ENCODE assay signal across 1 cellular context in genomic region chr2:205786976-205787375, GRCh38.
TF ChIP-seq lines count a peak whose summit lies in the region.

No MANE protein-coding gene starts in this region.

TF ChIP-seq in HepG2, 621 proteins besides CTCF, POLR2A, EP300 and RAD21 (continued from another document and continues in another):
- TF ChIP-seq ZNF597 (CRISPR knock-in tag; IDR thresholded peaks at IDR 0.05) = no peak
- TF ChIP-seq ZNF180 (CRISPR knock-in tag; IDR thresholded peaks at IDR 0.05; ENCODE audit: borderline replicate concordance, low read depth) = no peak
- no peak for TF ChIP-seq ZFP37 (CRISPR knock-in tag; IDR thresholded peaks at IDR 0.05; ENCODE audit: borderline replicate concordance)
- no peak for TF ChIP-seq ZBTB10 (CRISPR knock-in tag; IDR thresholded peaks at IDR 0.05; ENCODE audit: borderline replicate concordance)
- TF ChIP-seq MNT (IDR thresholded peaks at IDR 0.05) = no peak
- no peak for TF ChIP-seq ZNF343 (CRISPR knock-in tag; IDR thresholded peaks at IDR 0.05)
- no peak for TF ChIP-seq ARHGAP35 (CRISPR knock-in tag; IDR thresholded peaks at IDR 0.05; ENCODE audit: borderline replicate concordance)
- no peak for TF ChIP-seq EHMT2 (IDR thresholded peaks at IDR 0.05; ENCODE audit: borderline replicate concordance, low read depth, low read length)
- TF ChIP-seq PAXIP1 (CRISPR knock-in tag; conservative IDR thresholded peaks at IDR 0.05) = peak; percentile 60; the same call in 1 of the 2 replicates
- no peak for TF ChIP-seq MAZ (IDR thresholded peaks at IDR 0.05; ENCODE audit: borderline replicate concordance, low read depth, low read length)
- no peak for TF ChIP-seq MAZ (CRISPR knock-in tag; IDR thresholded peaks at IDR 0.05; ENCODE audit: low read depth)
- TF ChIP-seq ZNF383 (CRISPR knock-in tag; IDR thresholded peaks at IDR 0.05; ENCODE audit: borderline replicate concordance) = no peak
- TF ChIP-seq ZNF18 (CRISPR knock-in tag; IDR thresholded peaks at IDR 0.05; ENCODE audit: insufficient replicate concordance) = no peak
- TF ChIP-seq DNMT3B (CRISPR knock-in tag; conservative IDR thresholded peaks at IDR 0.05) = no peak
- TF ChIP-seq CSRNP2 (CRISPR knock-in tag; conservative IDR thresholded peaks at IDR 0.05; ENCODE audit: low read depth) = no peak
- no peak for TF ChIP-seq HNF1B (CRISPR knock-in tag; IDR thresholded peaks at IDR 0.05)
- no peak; the same call in 1 of the 2 replicates for TF ChIP-seq SOX13 (IDR thresholded peaks at IDR 0.05)
- peak in 1 of 2 experiments; percentile 80; a peak in 2 of 4 replicates for TF ChIP-seq SOX13 (CRISPR knock-in tag; conservative IDR thresholded peaks at IDR 0.05 in 1 of 2, IDR thresholded peaks at IDR 0.05 in 1 of 2)
- TF ChIP-seq SKI (IDR thresholded peaks at IDR 0.05; ENCODE audit: partially characterized antibody) = no peak
- TF ChIP-seq MTF1 (CRISPR knock-in tag; IDR thresholded peaks at IDR 0.05) = no peak
- TF ChIP-seq MED1 (CRISPR knock-in tag; IDR thresholded peaks at IDR 0.05) = peak; percentile 49
- TF ChIP-seq TSC22D2 (CRISPR knock-in tag; IDR thresholded peaks at IDR 0.05; ENCODE audit: borderline replicate concordance) = no peak
- TF ChIP-seq ZKSCAN1 (IDR thresholded peaks at IDR 0.05; ENCODE audit: low read length) = no peak
- TF ChIP-seq ZNF292 (CRISPR knock-in tag; IDR thresholded peaks at IDR 0.05; ENCODE audit: borderline replicate concordance, low read depth) = peak; percentile 52; the same call in 1 of the 2 replicates
- no peak for TF ChIP-seq UBTF (CRISPR knock-in tag; IDR thresholded peaks at IDR 0.05)
- no peak for TF ChIP-seq ZBTB39 (CRISPR knock-in tag; IDR thresholded peaks at IDR 0.05)
- no peak for TF ChIP-seq ZNF670 (CRISPR knock-in tag; IDR thresholded peaks at IDR 0.05; ENCODE audit: borderline replicate concordance)
- no peak for TF ChIP-seq PCBP2 (optimal IDR thresholded peaks at IDR 0.05; ENCODE audit: low read depth, low read length, poor library complexity, severe bottlenecking)
- TF ChIP-seq ZNF253 (CRISPR knock-in tag; IDR thresholded peaks at IDR 0.05; ENCODE audit: borderline replicate concordance) = no peak
- TF ChIP-seq XBP1 (CRISPR knock-in tag; IDR thresholded peaks at IDR 0.05) = no peak
- no peak for TF ChIP-seq RFX3 (CRISPR knock-in tag; IDR thresholded peaks at IDR 0.05)
- no peak for TF ChIP-seq ZNF891 (CRISPR knock-in tag; IDR thresholded peaks at IDR 0.05)
- TF ChIP-seq KLF6 (CRISPR knock-in tag; IDR thresholded peaks at IDR 0.05) = no peak
- TF ChIP-seq ZNF737 (CRISPR knock-in tag; IDR thresholded peaks at IDR 0.05; ENCODE audit: borderline replicate concordance) = no peak
- no peak for TF ChIP-seq HNRNPLL (IDR thresholded peaks at IDR 0.05; ENCODE audit: low read depth, low read length, poor library complexity, severe bottlenecking)
- no peak for TF ChIP-seq ZNF354B (CRISPR knock-in tag; IDR thresholded peaks at IDR 0.05)
- TF ChIP-seq ZNF121 (CRISPR knock-in tag; IDR thresholded peaks at IDR 0.05) = no peak
- no peak for TF ChIP-seq KLF13 (CRISPR knock-in tag; IDR thresholded peaks at IDR 0.05)
- TF ChIP-seq HINFP (CRISPR knock-in tag; IDR thresholded peaks at IDR 0.05; ENCODE audit: low read depth) = no peak
